27 cellular contexts compared by ENCODE assay signal in genomic region chr17:36623281-36623680, GRCh38.
"Had no signal": no experiment of that assay in that cellular context is flagged by ENCODE, and none has a peak within 500 bp of the region (broad histone marks: within the 10 kb centered on the region; RNA-seq: fewer than 3 reads in every experiment).

No MANE protein-coding gene starts in this region.

- H3K9me3 ChIP-seq: esophagus muscularis mucosa, gastroesophageal sphincter, heart left ventricle, mucosa of descending colon, right lobe of liver, thoracic aorta, tibial nerve, upper lobe of left lung had no signal

- H3K9ac ChIP-seq: parathyroid adenoma had no signal

- DNase-seq: effector CD8-positive, alpha-beta T cell; foreskin keratinocyte; heart left ventricle; kidney; mucosa of descending colon; naive B cell; right lobe of liver; small intestine; stimulated activated CD4-positive, alpha-beta T cell treated with anti-CD3 and anti-CD28 coated beads, Interleukin-15, amount 100 ng/mL, for 24 hours; stimulated activated CD4-positive, alpha-beta T cell treated with anti-CD3 and anti-CD28 coated beads, Interleukin-2, amount 100 ng/mL, for 48 hours; stimulated activated naive B cell treated with anti-CD40 and anti-IgM and Interleukin-4, amounts not matched to agents 10 μg/mL and 1 μg/mL and 100 μg/mL, for 72 hours; upper lobe of left lung had no signal

- H3K36me3 Mint-ChIP-seq: naive B cell; natural killer cell treated with Interleukin-12 subunit alpha and Interleukin-12 subunit beta and Interleukin-15 and Interleukin-18, amount 100 ng/mL, for 72 hours had no signal

- H3K4me3 Mint-ChIP-seq: dendritic cell treated with granulocyte-macrophage colony-stimulating factor and Interleukin-4, amounts not matched to agents 40 ng/mL and 50 ng/mL, for 4 days; endodermal cell; memory B cell; natural killer cell treated with Interleukin-12 subunit alpha and Interleukin-12 subunit beta and Interleukin-15 and Interleukin-18, amount 100 ng/mL, for 72 hours; neural crest cell; stimulated activated naive B cell treated with anti-CD40 and anti-IgM and Interleukin-4, amounts not matched to agents 10 μg/mL and 1 μg/mL and 100 μg/mL, for 72 hours; stimulated activated naive CD8-positive, alpha-beta T cell treated with anti-CD3 and anti-CD28 coated beads, Interleukin-15, Interleukin-2, amounts not matched to agents 100 ng/mL and 50 ng/mL, for 24 hours had no signal

- H3K36me3 ChIP-seq: esophagus muscularis mucosa, gastroesophageal sphincter, heart left ventricle, right lobe of liver, thoracic aorta, tibial nerve, upper lobe of left lung had no signal

- H3K4me3 ChIP-seq: esophagus muscularis mucosa, gastroesophageal sphincter, heart left ventricle, hepatocyte, lung, mucosa of descending colon, right lobe of liver, thoracic aorta, tibial nerve, upper lobe of left lung had no signal

- H2AFZ ChIP-seq: hepatocyte, parathyroid adenoma had no signal

- H3K4me1 ChIP-seq: esophagus muscularis mucosa, foreskin keratinocyte, gastroesophageal sphincter, heart left ventricle, parathyroid adenoma, right lobe of liver, tibial nerve had no signal

- H3K27ac ChIP-seq: epithelial cell of prostate, esophagus muscularis mucosa, foreskin keratinocyte, gastroesophageal sphincter, heart left ventricle, hepatocyte, parathyroid adenoma, right lobe of liver, thoracic aorta, tibial nerve, upper lobe of left lung had no signal

- H3K9me3 Mint-ChIP-seq: dendritic cell treated with granulocyte-macrophage colony-stimulating factor and Interleukin-4, amounts not matched to agents 40 ng/mL and 50 ng/mL, for 4 days; endodermal cell; memory B cell; naive B cell; natural killer cell treated with Interleukin-12 subunit alpha and Interleukin-12 subunit beta and Interleukin-15 and Interleukin-18, amount 100 ng/mL, for 72 hours; neural crest cell; stimulated activated naive B cell treated with anti-CD40 and anti-IgM and Interleukin-4, amounts not matched to agents 10 μg/mL and 1 μg/mL and 100 μg/mL, for 72 hours; stimulated activated naive CD8-positive, alpha-beta T cell treated with anti-CD3 and anti-CD28 coated beads, Interleukin-15, Interleukin-2, amounts not matched to agents 100 ng/mL and 50 ng/mL, for 24 hours had no signal

- H3K27me3 ChIP-seq: foreskin keratinocyte, hepatocyte, right lobe of liver, upper lobe of left lung had no signal

- H3K27ac Mint-ChIP-seq: dendritic cell treated with granulocyte-macrophage colony-stimulating factor and Interleukin-4, amounts not matched to agents 40 ng/mL and 50 ng/mL, for 4 days; endodermal cell; memory B cell; natural killer cell treated with Interleukin-12 subunit alpha and Interleukin-12 subunit beta and Interleukin-15 and Interleukin-18, amount 100 ng/mL, for 72 hours; progenitor cell of endocrine pancreas; stimulated activated naive B cell treated with anti-CD40 and anti-IgM and Interleukin-4, amounts not matched to agents 10 μg/mL and 1 μg/mL and 100 μg/mL, for 72 hours; stimulated activated naive CD8-positive, alpha-beta T cell treated with anti-CD3 and anti-CD28 coated beads, Interleukin-15, Interleukin-2, amounts not matched to agents 100 ng/mL and 50 ng/mL, for 24 hours had no signal

- H3K27me3 Mint-ChIP-seq: dendritic cell treated with granulocyte-macrophage colony-stimulating factor and Interleukin-4, amounts not matched to agents 40 ng/mL and 50 ng/mL, for 4 days; memory B cell; progenitor cell of endocrine pancreas; stimulated activated naive B cell treated with anti-CD40 and anti-IgM and Interleukin-4, amounts not matched to agents 10 μg/mL and 1 μg/mL and 100 μg/mL, for 72 hours; stimulated activated naive CD8-positive, alpha-beta T cell treated with anti-CD3 and anti-CD28 coated beads, Interleukin-15, Interleukin-2, amounts not matched to agents 100 ng/mL and 50 ng/mL, for 24 hours had no signal

- H3K4me2 ChIP-seq: hepatocyte had no signal
